ENCODE assay signal across 28 cellular contexts in genomic region chr14:93346926-93347721, GRCh38. TPM values are rescaled to one million over a fixed set of nuclear protein-coding genes. Genes with fewer than 3 reads are reported as not detected.
DNase-seq lines count a peak whose midpoint lies in the region; ATAC-seq and TF ChIP-seq lines count a peak whose summit lies in the region.
"Had no signal": no experiment of that assay in that cellular context is flagged by ENCODE, and none has a peak within 500 bp of the region (broad histone marks: within the 10 kb centered on the region; RNA-seq: fewer than 3 reads in every experiment).

TSS of gene COX8C (plus strand) at chr14:93347182. CDS start at chr14:93347269, 87 bp downstream.

- peaks cover 26% of the 10 kb centered on the region for H3K4me1 ChIP-seq in BLaER1
- H3K4me1 ChIP-seq in GM23338 (ENCODE audit: insufficient read depth): peaks cover 34% of the 10 kb centered on the region
- H3K4me1 ChIP-seq in Panc1 (ENCODE audit: control insufficient read depth, insufficient read depth, low read length): no peaks in the 10 kb centered on the region
- H3K4me1 ChIP-seq in CD8-positive, alpha-beta T cell (ENCODE audit: insufficient read depth, low read length): no peaks in the 10 kb centered on the region
- H3K4me1 ChIP-seq: body of pancreas had no signal

- peak within 1 kb of the TSS; percentile 38; the same call in 1 of the 2 replicates for H3K9ac ChIP-seq in BLaER1
- H3K9ac ChIP-seq: GM23248 had no signal

- POLR2A ChIA-PET in Panc1 (lab: Charles Lee): no interaction called here
- POLR2A ChIA-PET in activated CD8-positive, alpha-beta T cell treated with anti-CD3 and anti-CD28 coated beads, Interleukin-2, amount 10 ng/mL, durations not matched to agents 7 days and 5 days (lab: Charles Lee): no interaction called here
- POLR2A ChIA-PET in CD8-positive, alpha-beta T cell (lab: Charles Lee): no interaction called here

- intact Hi-C loops in Panc1 (cut with micrococcal nuclease; ENCODE audit: unreplicated experiment): no loop called here
- intact Hi-C loops in CD8-positive, alpha-beta T cell (cut with DNase I, micrococcal nuclease): no loop called here

- H3K36me3 Mint-ChIP-seq in GM23338 (ENCODE audit: low read depth) (peaks cover 28% of the 10 kb centered on the region), naive B cell (peaks cover 0 to 12% of the 10 kb centered on the region in 2 donors)
- H3K36me3 Mint-ChIP-seq in activated CD8-positive, alpha-beta T cell treated with anti-CD3 and anti-CD28 coated beads, Interleukin-2, amount 10 ng/mL, durations not matched to agents 7 days and 5 days (ENCODE audit: low read depth): no peaks in the 10 kb centered on the region
- no peaks in the 10 kb centered on the region for H3K36me3 Mint-ChIP-seq in CD8-positive, alpha-beta T cell
- H3K36me3 Mint-ChIP-seq: immature natural killer cell had no signal

- CTCF ChIA-PET in Panc1 (lab: Charles Lee): no interaction called here
- CTCF ChIA-PET in activated CD8-positive, alpha-beta T cell treated with anti-CD3 and anti-CD28 coated beads, Interleukin-2, amount 10 ng/mL, durations not matched to agents 7 days and 5 days (lab: Charles Lee): no interaction called here
- CTCF ChIA-PET in CD8-positive, alpha-beta T cell (lab: Charles Lee): no interaction called here

- H3K4me2 ChIP-seq in BLaER1 (peak within 1 kb of the TSS; percentile 56), GM23338 (no peak within 1 kb of the TSS)

- H3K9me3 Mint-ChIP-seq in GM23338: peaks cover 36% of the 10 kb centered on the region
- peaks cover 0 to 17% (median 11%) of the 10 kb centered on the region in 7 donors for H3K9me3 Mint-ChIP-seq in naive B cell
- H3K9me3 Mint-ChIP-seq in activated CD8-positive, alpha-beta T cell treated with anti-CD3 and anti-CD28 coated beads, Interleukin-2, amount 10 ng/mL, durations not matched to agents 7 days and 5 days (ENCODE audit: insufficient read depth): peaks cover 7% of the 10 kb centered on the region
- no peaks in the 10 kb centered on the region for H3K9me3 Mint-ChIP-seq in CD8-positive, alpha-beta T cell
- H3K9me3 Mint-ChIP-seq: immature natural killer cell had no signal

- ATAC-seq in GM23338 (no peak), Panc1 (no peak), naive B cell (ENCODE audit: low read depth in 2 of 2) (no peak), GM21619 (IDR thresholded peaks at IDR 0.05; ENCODE audit: unreplicated experiment) (no peak)
- no peak for ATAC-seq in activated CD8-positive, alpha-beta T cell treated with anti-CD3 and anti-CD28 coated beads, Interleukin-2, amount 10 ng/mL, durations not matched to agents 7 days and 5 days
- ATAC-seq in CD8-positive, alpha-beta T cell: no peak
- ATAC-seq: body of pancreas had no signal

- H3K9me3 ChIP-seq in BLaER1: peaks cover 53% of the 10 kb centered on the region
- H3K9me3 ChIP-seq in Panc1 (ENCODE audit: control insufficient read depth, insufficient read depth, low read depth, low read length): no peaks in the 10 kb centered on the region
- no peaks in the 10 kb centered on the region for H3K9me3 ChIP-seq in CD8-positive, alpha-beta T cell (ENCODE audit: low read length)
- H3K9me3 ChIP-seq: body of pancreas had no signal

- DNase-seq in GM23338 (ENCODE audit: low spot score) (peak; percentile 31), Panc1 (ENCODE audit: low read depth, low spot score) (no peak), naive B cell (no peak)
- no peak for DNase-seq in activated CD8-positive, alpha-beta T cell treated with anti-CD3 and anti-CD28 coated beads, Interleukin-2, amount 10 ng/mL, durations not matched to agents 7 days and 5 days
- no peak for DNase-seq in CD8-positive, alpha-beta T cell
- DNase-seq: activated CD4-positive, alpha-beta T cell treated with anti-CD3 and anti-CD28 coated beads, Interleukin-2, amount 10 ng/mL, durations not matched to agents 24 days and 14 days; activated T-cell treated with anti-CD3 and anti-CD28 coated beads, Interleukin-2, amount 50 U/mL, for 48 hours; body of pancreas; C1 segment of cervical spinal cord; GM23248; hypothalamus; immature natural killer cell; MM.1S; NCI-H1417; NCI-H2081; NCI-H2227 treated with DMSO at 0.1 percent for 48 hours; NCI-H526 treated with DMSO at 0.1 percent for 48 hours; stimulated activated CD4-positive, alpha-beta T cell treated with anti-CD3 and anti-CD28 coated beads, Interleukin-15, amount 100 ng/mL, for 24 hours; stimulated activated naive CD4-positive, alpha-beta T cell had no signal

- H3K27me3 Mint-ChIP-seq in GM23338 (ENCODE audit: insufficient read depth, low read depth, poor library complexity) (no peaks in the 10 kb centered on the region), naive B cell (no peaks in the 10 kb centered on the region)
- H3K27me3 Mint-ChIP-seq in activated CD8-positive, alpha-beta T cell treated with anti-CD3 and anti-CD28 coated beads, Interleukin-2, amount 10 ng/mL, durations not matched to agents 7 days and 5 days (ENCODE audit: low read depth): peaks cover 3% of the 10 kb centered on the region
- H3K27me3 Mint-ChIP-seq in CD8-positive, alpha-beta T cell (ENCODE audit: low read depth): peaks cover 2% of the 10 kb centered on the region
- H3K27me3 Mint-ChIP-seq: memory B cell had no signal

- H3K36me3 ChIP-seq in BLaER1 (0 out of 2 replicates have a peak, but pooled peaks cover 9% of the 10 kb centered on the region), GM23338 (ENCODE audit: insufficient read depth) (peaks cover 1% of the 10 kb centered on the region; the same call in 1 of the 2 replicates), Panc1 (ENCODE audit: control insufficient read depth, insufficient read depth, low read length) (no peaks in the 10 kb centered on the region)
- H3K36me3 ChIP-seq in CD8-positive, alpha-beta T cell (ENCODE audit: insufficient read depth, low read length): no peaks in the 10 kb centered on the region

- TF ChIP-seq CTCF in GM23338 (conservative IDR thresholded peaks at IDR 0.05; ENCODE audit: low read depth in 2 of 2) (peak; percentile 27 to 43; a peak in 3 of 4 replicates), Panc1 (IDR thresholded peaks at IDR 0.05) (peak; percentile 31; the same call in 1 of the 2 replicates)
- TF ChIP-seq CTCF in CD8-positive, alpha-beta T cell (IDR thresholded peaks at IDR 0.05): no peak

- H3K4me3 ChIP-seq in BLaER1: peak within 1 kb of the TSS; percentile 55
- H3K4me3 ChIP-seq in GM23338: no peak within 1 kb of the TSS
- no peak within 1 kb of the TSS for H3K4me3 ChIP-seq in Panc1 (ENCODE audit: low read depth in 2 of 2, low read length in 2 of 2)
- H3K4me3 ChIP-seq in CD8-positive, alpha-beta T cell (ENCODE audit: low read depth, low read length): no peak within 1 kb of the TSS
- H3K4me3 ChIP-seq: body of pancreas, GM23248 had no signal

- peaks cover 6% of the 10 kb centered on the region; the same call in 1 of the 2 replicates for H3F3A ChIP-seq in GM23338 (replicated peaks; ENCODE audit: low read depth)

- H3K4me3 Mint-ChIP-seq in GM23338 (no peak within 1 kb of the TSS), naive B cell (peak within 1 kb of the TSS in 1 of 8 donors; percentile 74)
- no peak within 1 kb of the TSS for H3K4me3 Mint-ChIP-seq in activated CD8-positive, alpha-beta T cell treated with anti-CD3 and anti-CD28 coated beads, Interleukin-2, amount 10 ng/mL, durations not matched to agents 7 days and 5 days
- no peak within 1 kb of the TSS for H3K4me3 Mint-ChIP-seq in CD8-positive, alpha-beta T cell
- H3K4me3 Mint-ChIP-seq: activated CD4-positive, alpha-beta T cell treated with anti-CD3 and anti-CD28 coated beads, Interleukin-2, amount 10 ng/mL, durations not matched to agents 24 days and 14 days; immature natural killer cell; memory B cell; neural crest cell had no signal

- H3K4me1 Mint-ChIP-seq in GM23338 (peaks cover 35% of the 10 kb centered on the region), naive B cell (peaks cover 0 to 12% (median 6%) of the 10 kb centered on the region in 3 donors)
- H3K4me1 Mint-ChIP-seq in activated CD8-positive, alpha-beta T cell treated with anti-CD3 and anti-CD28 coated beads, Interleukin-2, amount 10 ng/mL, durations not matched to agents 7 days and 5 days (ENCODE audit: low read depth): no peaks in the 10 kb centered on the region
- no peaks in the 10 kb centered on the region for H3K4me1 Mint-ChIP-seq in CD8-positive, alpha-beta T cell (ENCODE audit: low read depth)
- H3K4me1 Mint-ChIP-seq: activated CD4-positive, alpha-beta T cell treated with anti-CD3 and anti-CD28 coated beads, Interleukin-2, amount 10 ng/mL, durations not matched to agents 24 days and 14 days; immature natural killer cell had no signal

- peaks cover 9% of the 10 kb centered on the region for H3K9me2 ChIP-seq in GM23338 (ENCODE audit: insufficient read depth)

- H3K27ac Mint-ChIP-seq in GM23338: no peak within 1 kb of the TSS
- H3K27ac Mint-ChIP-seq in naive B cell: peak within 1 kb of the TSS in 4 of 6 donors; percentile 7 to 70 (median 40)
- H3K27ac Mint-ChIP-seq in activated CD8-positive, alpha-beta T cell treated with anti-CD3 and anti-CD28 coated beads, Interleukin-2, amount 10 ng/mL, durations not matched to agents 7 days and 5 days: no peak within 1 kb of the TSS
- H3K27ac Mint-ChIP-seq in CD8-positive, alpha-beta T cell: no peak within 1 kb of the TSS
- H3K27ac Mint-ChIP-seq: activated CD4-positive, alpha-beta T cell treated with anti-CD3 and anti-CD28 coated beads, Interleukin-2, amount 10 ng/mL, durations not matched to agents 24 days and 14 days; immature natural killer cell; memory B cell had no signal

- H3K27ac ChIP-seq in BLaER1 (peak within 1 kb of the TSS; percentile 89), GM23338 (ENCODE audit: low read depth) (no peak within 1 kb of the TSS), Panc1 (ENCODE audit: low read length) (no peak within 1 kb of the TSS)
- H3K27ac ChIP-seq in CD8-positive, alpha-beta T cell (ENCODE audit: low read depth, low read length): no peak within 1 kb of the TSS
- H3K27ac ChIP-seq: body of pancreas, GM23248 had no signal

- in situ Hi-C loops in Panc1 (cut with HindIII; ENCODE audit: low pct_unique_long_range_greater_than_20kb, low sequenced_read_pairs): no loop called here

- BruUV-seq in Panc1 (replicated peaks; lab: Mats Ljungman, UMichigan): no TSS peak

- H3K27me3 ChIP-seq in BLaER1: no peaks in the 10 kb centered on the region
- H3K27me3 ChIP-seq in GM23338 (ENCODE audit: insufficient read depth): no peaks in the 10 kb centered on the region
- no peaks in the 10 kb centered on the region for H3K27me3 ChIP-seq in Panc1 (ENCODE audit: control insufficient read depth, insufficient read depth, low read length)
- no peaks in the 10 kb centered on the region for H3K27me3 ChIP-seq in CD8-positive, alpha-beta T cell (ENCODE audit: insufficient read depth, low read length)
- H3K27me3 ChIP-seq: body of pancreas had no signal

- no peaks in the 10 kb centered on the region for H3K79me2 ChIP-seq in GM23338 (replicated peaks; ENCODE audit: insufficient read depth)

- H2AFZ ChIP-seq in GM23338: no peak within 1 kb of the TSS
- H2AFZ ChIP-seq: GM23248 had no signal

- H4K20me1 ChIP-seq in BLaER1: no peaks in the 10 kb centered on the region
- H4K20me1 ChIP-seq in GM23338 (replicated peaks; ENCODE audit: insufficient read depth): no peaks in the 10 kb centered on the region

RNA-seq across cellular contexts. Expression of gene COX8C, which starts in this region (rescaled TPM):
- not detected in 2 replicates for total RNA-seq in GM23338 (2014; rRNA removed; shearing (Covaris generic))
- polyA plus RNA-seq in GM23338 (2016; fragmentation: Nextera tagmentation; extraction: Ambion mirVana): 0.73 TPM in 1 of 2 replicates, not detected in the other
- not detected for total RNA-seq in Panc1 (2021; ENCODE audit: unreplicated experiment)
- polyA plus RNA-seq in Panc1 (2012; ENCODE audit: insufficient read length): not detected
- polyA plus RNA-seq in naive B cell (ENCODE audit: low read depth in 6 of 6): not detected
- total RNA-seq in activated CD8-positive, alpha-beta T cell treated with anti-CD3 and anti-CD28 coated beads, Interleukin-2, amount 10 ng/mL, durations not matched to agents 7 days and 5 days: not detected
- total RNA-seq in CD8-positive, alpha-beta T cell: not detected
- total RNA-seq: activated CD4-positive, alpha-beta T cell treated with anti-CD3 and anti-CD28 coated beads, Interleukin-2, amount 10 ng/mL, durations not matched to agents 24 days and 14 days; body of pancreas; Daoy; dermis microvascular lymphatic vessel endothelial cell; GM23248; neural crest cell; T-helper 2 cell treated with Interferon-gamma antibody and Interleukin-4, amounts not matched to agents 100 ng/mL and 5 ng/mL, for 36 hours had no signal
- polyA plus RNA-seq: fibroblast of lung, GM23248, immature natural killer cell, thymus had no signal

Comparison
In these comparisons a context has a peak if more than half of its experiments do, and no peak if none do; other contexts are left out.
1. Peak in DNase-seq in GM23338; RNA of the gene not detected or under 1 TPM.
2. H3K27ac Mint-ChIP-seq: peak in naive B cell (4 of 6); none in GM23338 (single experiment), activated CD8-positive, alpha-beta T cell treated with anti-CD3 and anti-CD28 coated beads, Interleukin-2, amount 10 ng/mL, durations not matched to agents 7 days and 5 days (single experiment) and CD8-positive, alpha-beta T cell (single experiment).